Comparison of ENCODE assay signal across 1 cellular context in genomic region chr17:77155125-77155524, GRCh38.
TF ChIP-seq lines count a peak whose summit lies in the region.

No MANE protein-coding gene starts in this region.

TF ChIP-seq in GM23338, 12 proteins besides CTCF, POLR2A, EP300 and RAD21 (continued from another document):
- TF ChIP-seq ZNF462 (CRISPR knock-in tag; IDR thresholded peaks at IDR 0.05) (no peak), EZH2phosphoT487 (IDR thresholded peaks at IDR 0.05; ENCODE audit: unreplicated experiment) (no peak), JUNB (IDR thresholded peaks at IDR 0.05; ENCODE audit: unreplicated experiment) (no peak), ETS1 (IDR thresholded peaks at IDR 0.05) (no peak), POLR2AphosphoS5 (IDR thresholded peaks at IDR 0.05; ENCODE audit: low read depth) (no peak), REST (IDR thresholded peaks at IDR 0.05; ENCODE audit: unreplicated experiment) (no peak), CREB1 (CRISPR knock-in tag; IDR thresholded peaks at IDR 0.05; ENCODE audit: low read depth) (no peak)
